Comparison of ENCODE assay signal across 1 cellular context in genomic region chr17:1724351-1724868, GRCh38.
TF ChIP-seq lines count a peak whose summit lies in the region.

Gene WDR81, plus strand, starts transcription at chr17:1724704. Its CDS starts 256 bp downstream, at chr17:1724960.

TF ChIP-seq in GM12878, 131 proteins besides CTCF, POLR2A, EP300 and RAD21 (continued from another document and continues in another):
- TF ChIP-seq ZNF687 (IDR thresholded peaks at IDR 0.05) (peak; percentile 92), LARP7 (IDR thresholded peaks at IDR 0.05) (peak; percentile 77; the same call in 1 of the 2 replicates), POLR2AphosphoS5 (IDR thresholded peaks at IDR 0.05; ENCODE audit: low read length) (no peak), RCOR1 (conservative IDR thresholded peaks at IDR 0.05; ENCODE audit: low read depth, low read length) (no peak), RUNX3 (IDR thresholded peaks at IDR 0.05; ENCODE audit: low read length) (0 out of 2 replicates have a peak, but pooled peaks have one; percentile 12), JUNB (IDR thresholded peaks at IDR 0.05) (no peak), CBX3 (IDR thresholded peaks at IDR 0.05; ENCODE audit: borderline replicate concordance, low read depth) (no peak), USF2 (IDR thresholded peaks at IDR 0.05; ENCODE audit: borderline replicate concordance, low read depth, low read length) (peak; percentile 98), IRF5 (IDR thresholded peaks at IDR 0.05; ENCODE audit: borderline replicate concordance) (no peak), NR2C1 (IDR thresholded peaks at IDR 0.05) (peak; percentile 47), RAD51 (IDR thresholded peaks at IDR 0.05) (peak; percentile 98), IKZF2 (IDR thresholded peaks at IDR 0.05) (no peak), ZSCAN29 (IDR thresholded peaks at IDR 0.05) (peak; percentile 35; the same call in 1 of the 2 replicates), MEF2B (IDR thresholded peaks at IDR 0.05; ENCODE audit: partially characterized antibody, poor library complexity, severe bottlenecking) (peak; percentile 45), NR2F1 (conservative IDR thresholded peaks at IDR 0.05) (peak; percentile 76), E4F1 (IDR thresholded peaks at IDR 0.05; ENCODE audit: borderline replicate concordance, partially characterized antibody) (no peak), NBN (IDR thresholded peaks at IDR 0.05) (no peak), ZNF217 (IDR thresholded peaks at IDR 0.05) (0 out of 2 replicates have a peak, but pooled peaks have one; percentile 33), POLR2AphosphoS2 (IDR thresholded peaks at IDR 0.05; ENCODE audit: low read depth, low read length) (no peak), SIN3A (IDR thresholded peaks at IDR 0.05; ENCODE audit: low read depth, low read length) (peak; percentile 96), IKZF1 (conservative IDR thresholded peaks at IDR 0.05) (peak; percentile 81), ZNF24 (IDR thresholded peaks at IDR 0.05) (no peak), PRDM15 (CRISPR knock-in tag; IDR thresholded peaks at IDR 0.05) (peak; percentile 85)
- TF ChIP-seq, protein P1, sequence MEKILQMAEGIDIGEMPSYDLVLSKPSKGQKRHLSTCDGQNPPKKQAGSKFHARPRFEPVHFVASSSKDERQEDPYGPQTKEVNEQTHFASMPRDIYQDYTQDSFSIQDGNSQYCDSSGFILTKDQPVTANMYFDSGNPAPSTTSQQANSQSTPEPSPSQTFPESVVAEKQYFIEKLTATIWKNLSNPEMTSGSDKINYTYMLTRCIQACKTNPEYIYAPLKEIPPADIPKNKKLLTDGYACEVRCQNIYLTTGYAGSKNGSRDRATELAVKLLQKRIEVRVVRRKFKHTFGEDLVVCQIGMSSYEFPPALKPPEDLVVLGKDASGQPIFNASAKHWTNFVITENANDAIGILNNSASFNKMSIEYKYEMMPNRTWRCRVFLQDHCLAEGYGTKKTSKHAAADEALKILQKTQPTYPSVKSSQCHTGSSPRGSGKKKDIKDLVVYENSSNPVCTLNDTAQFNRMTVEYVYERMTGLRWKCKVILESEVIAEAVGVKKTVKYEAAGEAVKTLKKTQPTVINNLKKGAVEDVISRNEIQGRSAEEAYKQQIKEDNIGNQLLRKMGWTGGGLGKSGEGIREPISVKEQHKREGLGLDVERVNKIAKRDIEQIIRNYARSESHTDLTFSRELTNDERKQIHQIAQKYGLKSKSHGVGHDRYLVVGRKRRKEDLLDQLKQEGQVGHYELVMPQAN (conservative IDR thresholded peaks at IDR 0.05): peak; percentile 99
- TF ChIP-seq, protein P2, sequence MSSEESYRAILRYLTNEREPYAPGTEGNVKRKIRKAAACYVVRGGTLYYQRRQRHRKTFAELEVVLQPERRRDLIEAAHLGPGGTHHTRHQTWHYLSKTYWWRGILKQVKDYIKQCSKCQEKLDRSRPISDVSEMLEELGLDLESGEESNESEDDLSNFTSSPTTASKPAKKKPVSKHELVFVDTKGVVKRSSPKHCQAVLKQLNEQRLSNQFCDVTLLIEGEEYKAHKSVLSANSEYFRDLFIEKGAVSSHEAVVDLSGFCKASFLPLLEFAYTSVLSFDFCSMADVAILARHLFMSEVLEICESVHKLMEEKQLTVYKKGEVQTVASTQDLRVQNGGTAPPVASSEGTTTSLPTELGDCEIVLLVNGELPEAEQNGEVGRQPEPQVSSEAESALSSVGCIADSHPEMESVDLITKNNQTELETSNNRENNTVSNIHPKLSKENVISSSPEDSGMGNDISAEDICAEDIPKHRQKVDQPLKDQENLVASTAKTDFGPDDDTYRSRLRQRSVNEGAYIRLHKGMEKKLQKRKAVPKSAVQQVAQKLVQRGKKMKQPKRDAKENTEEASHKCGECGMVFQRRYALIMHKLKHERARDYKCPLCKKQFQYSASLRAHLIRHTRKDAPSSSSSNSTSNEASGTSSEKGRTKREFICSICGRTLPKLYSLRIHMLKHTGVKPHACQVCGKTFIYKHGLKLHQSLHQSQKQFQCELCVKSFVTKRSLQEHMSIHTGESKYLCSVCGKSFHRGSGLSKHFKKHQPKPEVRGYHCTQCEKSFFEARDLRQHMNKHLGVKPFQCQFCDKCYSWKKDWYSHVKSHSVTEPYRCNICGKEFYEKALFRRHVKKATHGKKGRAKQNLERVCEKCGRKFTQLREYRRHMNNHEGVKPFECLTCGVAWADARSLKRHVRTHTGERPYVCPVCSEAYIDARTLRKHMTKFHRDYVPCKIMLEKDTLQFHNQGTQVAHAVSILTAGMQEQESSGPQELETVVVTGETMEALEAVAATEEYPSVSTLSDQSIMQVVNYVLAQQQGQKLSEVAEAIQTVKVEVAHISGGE (CRISPR knock-in tag; IDR thresholded peaks at IDR 0.05): peak; percentile 65
- TF ChIP-seq, protein P3, sequence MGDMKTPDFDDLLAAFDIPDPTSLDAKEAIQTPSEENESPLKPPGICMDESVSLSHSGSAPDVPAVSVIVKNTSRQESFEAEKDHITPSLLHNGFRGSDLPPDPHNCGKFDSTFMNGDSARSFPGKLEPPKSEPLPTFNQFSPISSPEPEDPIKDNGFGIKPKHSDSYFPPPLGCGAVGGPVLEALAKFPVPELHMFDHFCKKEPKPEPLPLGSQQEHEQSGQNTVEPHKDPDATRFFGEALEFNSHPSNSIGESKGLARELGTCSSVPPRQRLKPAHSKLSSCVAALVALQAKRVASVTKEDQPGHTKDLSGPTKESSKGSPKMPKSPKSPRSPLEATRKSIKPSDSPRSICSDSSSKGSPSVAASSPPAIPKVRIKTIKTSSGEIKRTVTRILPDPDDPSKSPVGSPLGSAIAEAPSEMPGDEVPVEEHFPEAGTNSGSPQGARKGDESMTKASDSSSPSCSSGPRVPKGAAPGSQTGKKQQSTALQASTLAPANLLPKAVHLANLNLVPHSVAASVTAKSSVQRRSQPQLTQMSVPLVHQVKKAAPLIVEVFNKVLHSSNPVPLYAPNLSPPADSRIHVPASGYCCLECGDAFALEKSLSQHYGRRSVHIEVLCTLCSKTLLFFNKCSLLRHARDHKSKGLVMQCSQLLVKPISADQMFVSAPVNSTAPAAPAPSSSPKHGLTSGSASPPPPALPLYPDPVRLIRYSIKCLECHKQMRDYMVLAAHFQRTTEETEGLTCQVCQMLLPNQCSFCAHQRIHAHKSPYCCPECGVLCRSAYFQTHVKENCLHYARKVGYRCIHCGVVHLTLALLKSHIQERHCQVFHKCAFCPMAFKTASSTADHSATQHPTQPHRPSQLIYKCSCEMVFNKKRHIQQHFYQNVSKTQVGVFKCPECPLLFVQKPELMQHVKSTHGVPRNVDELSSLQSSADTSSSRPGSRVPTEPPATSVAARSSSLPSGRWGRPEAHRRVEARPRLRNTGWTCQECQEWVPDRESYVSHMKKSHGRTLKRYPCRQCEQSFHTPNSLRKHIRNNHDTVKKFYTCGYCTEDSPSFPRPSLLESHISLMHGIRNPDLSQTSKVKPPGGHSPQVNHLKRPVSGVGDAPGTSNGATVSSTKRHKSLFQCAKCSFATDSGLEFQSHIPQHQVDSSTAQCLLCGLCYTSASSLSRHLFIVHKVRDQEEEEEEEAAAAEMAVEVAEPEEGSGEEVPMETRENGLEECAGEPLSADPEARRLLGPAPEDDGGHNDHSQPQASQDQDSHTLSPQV (IDR thresholded peaks at IDR 0.05): peak; percentile 81
- TF ChIP-seq, protein P4, sequence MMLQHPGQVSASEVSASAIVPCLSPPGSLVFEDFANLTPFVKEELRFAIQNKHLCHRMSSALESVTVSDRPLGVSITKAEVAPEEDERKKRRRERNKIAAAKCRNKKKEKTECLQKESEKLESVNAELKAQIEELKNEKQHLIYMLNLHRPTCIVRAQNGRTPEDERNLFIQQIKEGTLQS (IDR thresholded peaks at IDR 0.05; ENCODE audit: borderline replicate concordance, extremely low read depth, low read depth, low read length): peak; percentile 99
- TF ChIP-seq, protein P5, sequence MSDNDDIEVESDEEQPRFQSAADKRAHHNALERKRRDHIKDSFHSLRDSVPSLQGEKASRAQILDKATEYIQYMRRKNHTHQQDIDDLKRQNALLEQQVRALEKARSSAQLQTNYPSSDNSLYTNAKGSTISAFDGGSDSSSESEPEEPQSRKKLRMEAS (IDR thresholded peaks at IDR 0.05; ENCODE audit: low read depth, low read length): peak; percentile 98
